In genomic region chr10:6928531-6929080, GRCh38 we compare ENCODE assay signal across 1 cellular context.
TF ChIP-seq lines count a peak whose summit lies in the region.

No MANE protein-coding gene starts in this region.

TF ChIP-seq in K562, 482 proteins besides CTCF, POLR2A, EP300 and RAD21 (continued from another document):
- TF ChIP-seq ZFP91 (CRISPR knock-in tag; IDR thresholded peaks at IDR 0.05) (no peak), HNRNPK (IDR thresholded peaks at IDR 0.05; ENCODE audit: low read depth, low read length, poor library complexity, severe bottlenecking) (no peak), MITF (IDR thresholded peaks at IDR 0.05) (no peak), ZNF239 (CRISPR knock-in tag; IDR thresholded peaks at IDR 0.05) (no peak), ZFP30 (CRISPR knock-in tag; IDR thresholded peaks at IDR 0.05; ENCODE audit: borderline replicate concordance) (no peak), TCFL5 (CRISPR knock-in tag; conservative IDR thresholded peaks at IDR 0.05) (no peak), RFX1 (IDR thresholded peaks at IDR 0.05) (peak; percentile 79), SIN3B (IDR thresholded peaks at IDR 0.05; ENCODE audit: low read depth) (no peak), SMARCB1 (IDR thresholded peaks at IDR 0.05; ENCODE audit: insufficient read length, low read depth) (no peak), L3MBTL2 (IDR thresholded peaks at IDR 0.05) (no peak), CCNT2 (IDR thresholded peaks at IDR 0.05; ENCODE audit: borderline replicate concordance, extremely low read depth, insufficient read length, low read depth, low read length) (no peak), ASH1L (IDR thresholded peaks at IDR 0.05; ENCODE audit: borderline replicate concordance, low read depth, partially characterized antibody) (no peak), CBFB (CRISPR knock-in tag; IDR thresholded peaks at IDR 0.05) (no peak), ZNF717 (CRISPR knock-in tag; IDR thresholded peaks at IDR 0.05) (no peak), RBM34 (IDR thresholded peaks at IDR 0.05; ENCODE audit: borderline replicate concordance, insufficient read depth, low read length) (no peak), SMAD4 (CRISPR knock-in tag; conservative IDR thresholded peaks at IDR 0.05) (no peak), ZNF121 (CRISPR knock-in tag; conservative IDR thresholded peaks at IDR 0.05) (no peak), YBX1 (IDR thresholded peaks at IDR 0.05) (no peak), CBX5 (IDR thresholded peaks at IDR 0.05; ENCODE audit: borderline replicate concordance, low read depth) (no peak)
